Comparison of ENCODE assay signal across 1 cellular context in genomic region chr20:33669873-33670640, GRCh38.
TF ChIP-seq lines count a peak whose summit lies in the region.

No MANE protein-coding gene starts in this region.

TF ChIP-seq in SK-N-SH treated with all-trans-retinoic acid at 6 μM for 48 hours, 23 proteins besides CTCF, POLR2A, EP300 and RAD21 (continued from another document):
- TF ChIP-seq PATZ1 (CRISPR knock-in tag; IDR thresholded peaks at IDR 0.05; ENCODE audit: borderline replicate concordance) (no peak), POU6F1 (CRISPR knock-in tag; IDR thresholded peaks at IDR 0.05; ENCODE audit: borderline replicate concordance, low read depth) (no peak), ZNF8 (CRISPR knock-in tag; IDR thresholded peaks at IDR 0.05) (no peak), ZNF70 (CRISPR knock-in tag; IDR thresholded peaks at IDR 0.05) (no peak), TSHZ2 (CRISPR knock-in tag; IDR thresholded peaks at IDR 0.05) (no peak), BACH2 (CRISPR knock-in tag; IDR thresholded peaks at IDR 0.05; ENCODE audit: borderline replicate concordance) (no peak), ESRRG (CRISPR knock-in tag; IDR thresholded peaks at IDR 0.05) (no peak), SNAI2 (CRISPR knock-in tag; IDR thresholded peaks at IDR 0.05) (no peak), GLIS3 (CRISPR knock-in tag; IDR thresholded peaks at IDR 0.05) (no peak), ZFP30 (CRISPR knock-in tag; IDR thresholded peaks at IDR 0.05) (no peak), ZC3H10 (CRISPR knock-in tag; IDR thresholded peaks at IDR 0.05) (no peak), CSDC2 (CRISPR knock-in tag; IDR thresholded peaks at IDR 0.05) (no peak), CSRNP3 (CRISPR knock-in tag; IDR thresholded peaks at IDR 0.05) (no peak)
TF ChIP-seq in SK-N-SH treated with all-trans-retinoic acid at 6 μM for 48 hours: peak in this region for 0.
